ENCODE assay signal across 8 cellular contexts in genomic region chr3:197752107-197752506, GRCh38. TPM values are rescaled to one million over a fixed set of nuclear protein-coding genes. Genes with fewer than 3 reads are reported as not detected.
DNase-seq lines count a peak whose midpoint lies in the region; ATAC-seq, FAIRE-seq and TF ChIP-seq lines count a peak whose summit lies in the region.

No MANE protein-coding gene starts in this region.

- no peak for TF ChIP-seq POLR2A in Peyer's patch (IDR thresholded peaks at IDR 0.05)

- no peaks in the 10 kb centered on the region for H3K9me3 ChIP-seq in CD8-positive, alpha-beta T cell (ENCODE audit: low read length)
- no peaks in the 10 kb centered on the region for H3K9me3 ChIP-seq in astrocyte (ENCODE audit: insufficient read depth, low read depth, low read length)
- no peaks in the 10 kb centered on the region for H3K9me3 ChIP-seq in Peyer's patch

- H3K4me1 ChIP-seq in CD8-positive, alpha-beta T cell (ENCODE audit: insufficient read depth, low read length) = peaks cover 44% of the 10 kb centered on the region
- H3K4me1 ChIP-seq in astrocyte (ENCODE audit: insufficient read depth, low read length) = peaks cover 17% of the 10 kb centered on the region
- H3K4me1 ChIP-seq in Peyer's patch = peaks cover 0 to 15% (median 4%) of the 10 kb centered on the region in 4 donors

- H2AFZ ChIP-seq in astrocyte (ENCODE audit: low read depth, low read length) = no peak overlapping the region

- peaks cover 61% of the 10 kb centered on the region for H4K20me1 ChIP-seq in astrocyte (ENCODE audit: insufficient read depth, low read length)

- no peak for FAIRE-seq in astrocyte (lab: Jason Lieb, UNC)

- no peak for DNase-seq in CD8-positive, alpha-beta T cell
- DNase-seq in astrocyte (ENCODE audit: low read depth) (no peak), neural crest cell (ENCODE audit: low read depth, low spot score) (no peak), NCI-H1694 (lab: John Stamatoyannopoulos, UW) (no peak), NCI-H526 treated with DMSO at 0.1 percent for 48 hours (lab: John Stamatoyannopoulos, UW) (no peak), sciatic nerve (ENCODE audit: low spot score) (no peak), Peyer's patch (no peak)

- CTCF ChIA-PET in CD8-positive, alpha-beta T cell (lab: Charles Lee) = no interaction called here

- no peak for ATAC-seq in CD8-positive, alpha-beta T cell
- no peak for ATAC-seq in sciatic nerve

- intact Hi-C loops in CD8-positive, alpha-beta T cell (cut with DNase I, micrococcal nuclease) = no loop called here
- intact Hi-C loops in sciatic nerve (cut with DNase I) = no loop called here

- H3K27ac Mint-ChIP-seq in CD8-positive, alpha-beta T cell = peak overlapping the region; percentile 71
- H3K27ac Mint-ChIP-seq in IgD-negative memory B cell (peak overlapping the region; percentile 74 to 91 (median 85)), astrocyte (ENCODE audit: unreplicated experiment) (peak overlapping the region; percentile 62), neural crest cell (ENCODE audit: unreplicated experiment) (no peak overlapping the region)

- peaks cover 66% of the 10 kb centered on the region for H3K79me2 ChIP-seq in astrocyte (ENCODE audit: insufficient read depth, low read length)

- no peaks in the 10 kb centered on the region for H3K27me3 ChIP-seq in CD8-positive, alpha-beta T cell (ENCODE audit: insufficient read depth, low read length)
- H3K27me3 ChIP-seq in astrocyte (ENCODE audit: insufficient read depth, low read length) (no peaks in the 10 kb centered on the region), Peyer's patch (no peaks in the 10 kb centered on the region)

- H3K36me3 Mint-ChIP-seq in CD8-positive, alpha-beta T cell = peaks cover 20% of the 10 kb centered on the region
- H3K36me3 Mint-ChIP-seq in IgD-negative memory B cell (no peaks in the 10 kb centered on the region), astrocyte (ENCODE audit: low read depth, unreplicated experiment) (no peaks in the 10 kb centered on the region), neural crest cell (ENCODE audit: low read depth) (peaks cover 3% of the 10 kb centered on the region)

- TF ChIP-seq CTCF in CD8-positive, alpha-beta T cell (IDR thresholded peaks at IDR 0.05) = no peak
- TF ChIP-seq CTCF in astrocyte (IDR thresholded peaks at IDR 0.05; ENCODE audit: insufficient read depth, low read depth, low read length) (no peak), neural crest cell (conservative IDR thresholded peaks at IDR 0.05) (no peak), Peyer's patch (IDR thresholded peaks at IDR 0.05) (no peak)

- H3K36me3 ChIP-seq in CD8-positive, alpha-beta T cell (ENCODE audit: insufficient read depth, low read length) = no peaks in the 10 kb centered on the region
- H3K36me3 ChIP-seq in astrocyte (ENCODE audit: insufficient read depth, low read length) = no peaks in the 10 kb centered on the region
- H3K36me3 ChIP-seq in Peyer's patch = peaks cover 0 to 1% (median 0%) of the 10 kb centered on the region in 3 donors

- H3K4me1 Mint-ChIP-seq in CD8-positive, alpha-beta T cell (ENCODE audit: low read depth) = peaks cover 57% of the 10 kb centered on the region
- H3K4me1 Mint-ChIP-seq in IgD-negative memory B cell (peaks cover 31 to 42% (median 38%) of the 10 kb centered on the region in 3 donors), astrocyte (ENCODE audit: low read depth, unreplicated experiment) (peaks cover 16% of the 10 kb centered on the region), neural crest cell (peaks cover 40% of the 10 kb centered on the region)

- no peak overlapping the region for H3K4me3 ChIP-seq in CD8-positive, alpha-beta T cell (ENCODE audit: low read depth, low read length)
- H3K4me3 ChIP-seq in astrocyte (ENCODE audit: insufficient read depth, low read depth, low read length) (no peak overlapping the region), Peyer's patch (peak overlapping the region in 2 of 4 donors; percentile 81)

- H3K4me3 Mint-ChIP-seq in CD8-positive, alpha-beta T cell = peak overlapping the region; percentile 76
- peak overlapping the region; percentile 69 to 88 (median 79) for H3K4me3 Mint-ChIP-seq in IgD-negative memory B cell
- H3K4me3 Mint-ChIP-seq in astrocyte (ENCODE audit: unreplicated experiment) = peak overlapping the region; percentile 82
- peak overlapping the region; percentile 88 for H3K4me3 Mint-ChIP-seq in neural crest cell

- H3K9me3 Mint-ChIP-seq in CD8-positive, alpha-beta T cell = no peaks in the 10 kb centered on the region
- H3K9me3 Mint-ChIP-seq in IgD-negative memory B cell = no peaks in the 10 kb centered on the region
- H3K9me3 Mint-ChIP-seq in astrocyte (ENCODE audit: unreplicated experiment) = no peaks in the 10 kb centered on the region
- no peaks in the 10 kb centered on the region for H3K9me3 Mint-ChIP-seq in neural crest cell

- H3K9ac ChIP-seq in astrocyte (ENCODE audit: low read length) = no peak overlapping the region

- no peak overlapping the region for H3K27ac ChIP-seq in CD8-positive, alpha-beta T cell (ENCODE audit: low read depth, low read length)
- no peak overlapping the region for H3K27ac ChIP-seq in astrocyte (ENCODE audit: low read depth, low read length)
- peak overlapping the region in 2 of 4 donors; percentile 94 to 97 for H3K27ac ChIP-seq in Peyer's patch

- H3K27me3 Mint-ChIP-seq in CD8-positive, alpha-beta T cell (ENCODE audit: low read depth) = no peaks in the 10 kb centered on the region
- H3K27me3 Mint-ChIP-seq in IgD-negative memory B cell (no peaks in the 10 kb centered on the region), astrocyte (ENCODE audit: low read depth, unreplicated experiment) (no peaks in the 10 kb centered on the region), neural crest cell (ENCODE audit: low read depth) (no peaks in the 10 kb centered on the region)

- H3K4me2 ChIP-seq in astrocyte (ENCODE audit: low read length) = peak overlapping the region; percentile 85

- POLR2A ChIA-PET in CD8-positive, alpha-beta T cell (lab: Charles Lee) = interaction anchor here (2.4 kb wide), 1 partner anchor 40 kb away, joined by 9 read pairs; no protein-coding TSS in a partner anchor

RNA-seq across cellular contexts. Expression of gene FYTTD1, which starts 2.4 kb away (rescaled TPM):
- total RNA-seq in CD8-positive, alpha-beta T cell = 10 to 100 TPM; 80.9 to 88.0 TPM
- polyA plus RNA-seq in IgD-negative memory B cell = 65.5 TPM
- 82.8 and 89.1 TPM in 2 replicates for total RNA-seq in astrocyte
- total RNA-seq in neural crest cell = 50.0 and 52.5 TPM in 2 replicates
- total RNA-seq in sciatic nerve = 66.8 TPM
- 10 to 100 TPM; 15.4 to 62.7 (median 27.4) TPM for total RNA-seq in Peyer's patch

RNA-seq across cellular contexts. Expression of gene RUBCN, which starts 15.4 kb away (rescaled TPM):
- 10 to 100 TPM; 32.6 to 33.6 TPM for total RNA-seq in CD8-positive, alpha-beta T cell
- polyA plus RNA-seq in IgD-negative memory B cell = 46.5 TPM
- total RNA-seq in astrocyte (21.2 and 28.2 TPM in 2 replicates), neural crest cell (30.2 and 31.7 TPM in 2 replicates), sciatic nerve (47.9 TPM), Peyer's patch (100 to 1,000 TPM in 1 of 4 donors, 10 to 100 TPM in 3; 45.4 to 113 (median 48.2) TPM)

RNA-seq across cellular contexts. Expression of gene LRCH3, which starts 38.9 kb away (rescaled TPM):
- total RNA-seq in CD8-positive, alpha-beta T cell = 10 to 100 TPM; 37.1 to 39.7 TPM
- polyA plus RNA-seq in IgD-negative memory B cell = 24.3 TPM
- total RNA-seq in astrocyte (42.1 and 49.6 TPM in 2 replicates), neural crest cell (69.0 and 69.8 TPM in 2 replicates), sciatic nerve (89.7 TPM), Peyer's patch (10 to 100 TPM; 31.2 to 90.0 (median 41.7) TPM)
